In genomic region chr4:40811886-40812857, GRCh38 we compare ENCODE assay signal across 13 cellular contexts.
DNase-seq lines count a peak whose midpoint lies in the region; ATAC-seq and TF ChIP-seq lines count a peak whose summit lies in the region.
"Had no signal": no experiment of that assay in that cellular context is flagged by ENCODE, and none has a peak within 500 bp of the region (broad histone marks: within the 10 kb centered on the region; RNA-seq: fewer than 3 reads in every experiment).

No MANE protein-coding gene starts in this region.

- intact Hi-C loops in CD14-positive monocyte (cut with micrococcal nuclease) = no loop called here
- intact Hi-C loops in activated CD4-positive, alpha-beta T cell treated with anti-CD3 and anti-CD28 coated beads for 36 hours (cut with DNase I, micrococcal nuclease) = no loop called here
- intact Hi-C loops in activated naive CD4-positive, alpha-beta T cell treated with anti-CD3 and anti-CD28 coated beads for 36 hours (cut with micrococcal nuclease) = no loop called here

- peak overlapping the region; percentile 64 to 82 for H3K4me3 Mint-ChIP-seq in CD14-positive monocyte
- H3K4me3 Mint-ChIP-seq in activated CD4-positive, alpha-beta T cell treated with anti-CD3 and anti-CD28 coated beads for 36 hours = no peak overlapping the region
- H3K4me3 Mint-ChIP-seq in activated naive CD4-positive, alpha-beta T cell treated with anti-CD3 and anti-CD28 coated beads for 36 hours = no peak overlapping the region
- H3K4me3 Mint-ChIP-seq: activated naive CD8-positive, alpha-beta T cell; effector memory CD8-positive, alpha-beta T cell had no signal

- H3K27me3 Mint-ChIP-seq in CD14-positive monocyte (ENCODE audit: low read depth in 3 of 3) = no peaks in the 10 kb centered on the region
- H3K27me3 Mint-ChIP-seq in activated CD4-positive, alpha-beta T cell treated with anti-CD3 and anti-CD28 coated beads for 36 hours = peaks cover 2% of the 10 kb centered on the region
- no peaks in the 10 kb centered on the region for H3K27me3 Mint-ChIP-seq in activated naive CD4-positive, alpha-beta T cell treated with anti-CD3 and anti-CD28 coated beads for 36 hours (ENCODE audit: low read depth)
- H3K27me3 Mint-ChIP-seq: activated naive CD8-positive, alpha-beta T cell had no signal

- H3K9me3 ChIP-seq in neutrophil = no peaks in the 10 kb centered on the region
- H3K9me3 ChIP-seq: sigmoid colon had no signal

- CTCF ChIA-PET in activated CD4-positive, alpha-beta T cell treated with anti-CD3 and anti-CD28 coated beads for 36 hours (lab: Charles Lee) = interaction anchor here (1.1 kb wide), 1 partner anchor 14 kb away, joined by 4 read pairs; no protein-coding TSS in a partner anchor
- CTCF ChIA-PET in activated naive CD4-positive, alpha-beta T cell treated with anti-CD3 and anti-CD28 coated beads for 36 hours (lab: Charles Lee) = interaction anchor here (0.6 kb wide), 1 partner anchor 55 kb away, joined by 4 read pairs; no protein-coding TSS in a partner anchor

- no peaks in the 10 kb centered on the region for H3K27me3 ChIP-seq in neutrophil
- H3K27me3 ChIP-seq: sigmoid colon had no signal

- POLR2A ChIA-PET in activated CD4-positive, alpha-beta T cell treated with anti-CD3 and anti-CD28 coated beads for 36 hours (lab: Charles Lee) = no interaction called here

- no peaks in the 10 kb centered on the region for H3K9me3 Mint-ChIP-seq in CD14-positive monocyte
- no peaks in the 10 kb centered on the region for H3K9me3 Mint-ChIP-seq in activated CD4-positive, alpha-beta T cell treated with anti-CD3 and anti-CD28 coated beads for 36 hours (ENCODE audit: low read depth)
- no peaks in the 10 kb centered on the region for H3K9me3 Mint-ChIP-seq in activated naive CD4-positive, alpha-beta T cell treated with anti-CD3 and anti-CD28 coated beads for 36 hours
- H3K9me3 Mint-ChIP-seq: effector memory CD8-positive, alpha-beta T cell had no signal

- peaks cover 52% of the 10 kb centered on the region for H3K4me1 Mint-ChIP-seq in CD14-positive monocyte
- H3K4me1 Mint-ChIP-seq in activated CD4-positive, alpha-beta T cell treated with anti-CD3 and anti-CD28 coated beads for 36 hours = no peaks in the 10 kb centered on the region
- H3K4me1 Mint-ChIP-seq in activated naive CD4-positive, alpha-beta T cell treated with anti-CD3 and anti-CD28 coated beads for 36 hours (ENCODE audit: low read depth) = no peaks in the 10 kb centered on the region

- no peak for ATAC-seq in GM21360 (IDR thresholded peaks at IDR 0.05; ENCODE audit: unreplicated experiment)
- ATAC-seq in activated CD4-positive, alpha-beta T cell treated with anti-CD3 and anti-CD28 coated beads for 36 hours = no peak
- ATAC-seq: effector memory CD8-positive, alpha-beta T cell; Panc1 had no signal

- DNase-seq in CD14-positive monocyte (ENCODE audit: low spot score) (peak; percentile 79), RPMI7951 (ENCODE audit: low read depth) (peak; percentile 63), epithelial cell of esophagus (ENCODE audit: low read depth) (peak; percentile 13), NCI-H748 treated with DMSO at 0.1 percent for 48 hours (lab: John Stamatoyannopoulos, UW) (no peak)
- DNase-seq in activated CD4-positive, alpha-beta T cell treated with anti-CD3 and anti-CD28 coated beads for 36 hours = no peak
- DNase-seq in activated naive CD4-positive, alpha-beta T cell treated with anti-CD3 and anti-CD28 coated beads for 36 hours = no peak
- DNase-seq: effector memory CD8-positive, alpha-beta T cell; Kasumi-1; sigmoid colon had no signal

- H3K36me3 ChIP-seq in neutrophil = no peaks in the 10 kb centered on the region

- no peak for TF ChIP-seq CTCF in CD14-positive monocyte (IDR thresholded peaks at IDR 0.05)
- TF ChIP-seq CTCF in epithelial cell of esophagus (IDR thresholded peaks at IDR 0.05; ENCODE audit: insufficient read depth, low read depth, low read length, missing control alignments) = no peak
- TF ChIP-seq CTCF in neutrophil (IDR thresholded peaks at IDR 0.05) = no peak

- H3K27ac Mint-ChIP-seq in CD14-positive monocyte = peak overlapping the region; percentile 95 to 99 (median 98)
- no peak overlapping the region for H3K27ac Mint-ChIP-seq in activated CD4-positive, alpha-beta T cell treated with anti-CD3 and anti-CD28 coated beads for 36 hours
- no peak overlapping the region for H3K27ac Mint-ChIP-seq in activated naive CD4-positive, alpha-beta T cell treated with anti-CD3 and anti-CD28 coated beads for 36 hours
- H3K27ac Mint-ChIP-seq: activated naive CD8-positive, alpha-beta T cell; effector memory CD8-positive, alpha-beta T cell had no signal

- H3K36me3 Mint-ChIP-seq in CD14-positive monocyte = peaks cover 0 to 5% of the 10 kb centered on the region in 2 donors
- no peaks in the 10 kb centered on the region for H3K36me3 Mint-ChIP-seq in activated CD4-positive, alpha-beta T cell treated with anti-CD3 and anti-CD28 coated beads for 36 hours (ENCODE audit: low read depth)
- no peaks in the 10 kb centered on the region for H3K36me3 Mint-ChIP-seq in activated naive CD4-positive, alpha-beta T cell treated with anti-CD3 and anti-CD28 coated beads for 36 hours (ENCODE audit: low read depth)
- H3K36me3 Mint-ChIP-seq: activated naive CD8-positive, alpha-beta T cell had no signal

- peak overlapping the region; percentile 87 for H3K27ac ChIP-seq in neutrophil

- H3K4me1 ChIP-seq in neutrophil (ENCODE audit: control insufficient read depth in 1 of 2, insufficient read depth in 1 of 2, low read depth in 1 of 2, low read length in 1 of 2) = peaks cover 65 to 70% of the 10 kb centered on the region in 2 experiments
- H3K4me1 ChIP-seq: sigmoid colon had no signal

- H3K4me3 ChIP-seq in epithelial cell of esophagus (ENCODE audit: low read length) (no peak overlapping the region), neutrophil (ENCODE audit: low read depth in 1 of 2, low read length in 1 of 2) (peak overlapping the region; percentile 16 to 44)
- H3K4me3 ChIP-seq: sigmoid colon had no signal

Comparison
In these comparisons a context has a peak if more than half of its experiments do, and no peak if none do; other contexts are left out.
1. DNase-seq: peak in CD14-positive monocyte (single experiment), RPMI7951 (single experiment) and epithelial cell of esophagus (single experiment); none in NCI-H748 treated with DMSO at 0.1 percent for 48 hours (single experiment), activated CD4-positive, alpha-beta T cell treated with anti-CD3 and anti-CD28 coated beads for 36 hours (single experiment) and activated naive CD4-positive, alpha-beta T cell treated with anti-CD3 and anti-CD28 coated beads for 36 hours (single experiment).
2. H3K27ac Mint-ChIP-seq: peak in CD14-positive monocyte (7 of 7); none in activated CD4-positive, alpha-beta T cell treated with anti-CD3 and anti-CD28 coated beads for 36 hours (single experiment) and activated naive CD4-positive, alpha-beta T cell treated with anti-CD3 and anti-CD28 coated beads for 36 hours (single experiment).
3. H3K4me3 Mint-ChIP-seq: peak in CD14-positive monocyte (2 of 2); none in activated CD4-positive, alpha-beta T cell treated with anti-CD3 and anti-CD28 coated beads for 36 hours (single experiment) and activated naive CD4-positive, alpha-beta T cell treated with anti-CD3 and anti-CD28 coated beads for 36 hours (single experiment).